ENCODE assay signal across 7 cellular contexts in the genomic region with DNA sequence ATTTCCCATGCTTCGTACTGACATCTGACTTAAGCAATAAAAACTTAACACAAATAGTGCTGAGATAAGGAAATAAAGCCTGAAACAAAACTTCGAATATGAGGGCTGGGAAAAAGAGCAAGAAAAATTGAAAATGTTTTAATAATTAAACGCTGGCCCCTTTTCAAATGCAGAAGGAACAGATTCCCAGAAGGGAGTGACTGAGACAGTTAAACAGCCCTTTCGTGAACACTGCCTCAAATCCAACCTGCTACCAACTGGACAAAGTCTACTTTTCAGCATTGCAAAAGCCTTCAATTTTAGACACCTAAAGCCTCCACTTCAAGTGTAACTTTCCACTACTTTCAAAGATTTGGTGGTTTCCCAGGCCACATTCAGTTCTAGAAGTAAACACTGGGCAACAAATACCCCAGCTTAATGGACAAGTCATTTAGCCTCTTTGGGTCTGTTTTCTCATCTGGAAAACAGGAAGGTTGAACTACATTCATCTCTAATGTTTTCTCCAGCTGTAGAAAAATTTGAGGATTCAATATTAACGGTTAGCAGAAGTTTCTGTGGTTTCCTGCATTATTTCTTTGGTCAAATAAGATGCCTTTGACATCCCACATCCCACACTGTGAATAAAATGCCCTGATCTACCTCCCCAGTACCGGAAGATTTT. TPM values are rescaled to one million over a fixed set of nuclear protein-coding genes. Genes with fewer than 3 reads are reported as not detected.
DNase-seq lines count a peak whose midpoint lies in the region; ATAC-seq and TF ChIP-seq lines count a peak whose summit lies in the region.

No MANE protein-coding gene starts in this region.

- no peaks in the 10 kb centered on the region for H3K9me2 ChIP-seq in GM23338 (ENCODE audit: insufficient read depth)

- no peak overlapping the region for H3K27ac Mint-ChIP-seq in GM23338

- H4K20me1 ChIP-seq in fibroblast of lung (ENCODE audit: control insufficient read depth, extremely low read depth, insufficient read depth, low read length) (no peaks in the 10 kb centered on the region), GM23338 (replicated peaks; ENCODE audit: insufficient read depth) (no peaks in the 10 kb centered on the region; the same call in 1 of the 2 replicates)

- H3F3A ChIP-seq in GM23338 (replicated peaks; ENCODE audit: low read depth), result 0 out of 2 replicates have a peak, but pooled peaks cover 3% of the 10 kb centered on the region

- H3K4me1 ChIP-seq in fibroblast of lung (ENCODE audit: control insufficient read depth, extremely low read depth, insufficient read depth, low read length), result peaks cover 7% of the 10 kb centered on the region
- H3K4me1 ChIP-seq in GM23338 (ENCODE audit: insufficient read depth), result peaks cover 6% of the 10 kb centered on the region

- H3K9me3 Mint-ChIP-seq in GM23338, result no peaks in the 10 kb centered on the region

- H3K9me3 ChIP-seq in fibroblast of lung (ENCODE audit: control insufficient read depth, insufficient read depth, low read depth, low read length), result no peaks in the 10 kb centered on the region

- H3K36me3 Mint-ChIP-seq in GM23338 (ENCODE audit: low read depth), result 0 out of 3 replicates have a peak, but pooled peaks cover 3% of the 10 kb centered on the region

- H3K36me3 ChIP-seq in fibroblast of lung (ENCODE audit: control insufficient read depth, insufficient read depth, low read length) (no peaks in the 10 kb centered on the region), GM23338 (ENCODE audit: insufficient read depth) (no peaks in the 10 kb centered on the region; the same call in 1 of the 2 replicates)

- TF ChIP-seq CTCF in fibroblast of lung (conservative IDR thresholded peaks at IDR 0.05 in 1 of 2, IDR thresholded peaks at IDR 0.05 in 1 of 2; ENCODE audit: low read depth in 1 of 2, low read length in 2 of 2) (no peak), GM23338 (conservative IDR thresholded peaks at IDR 0.05; ENCODE audit: low read depth in 2 of 2) (no peak)

- H3K27ac ChIP-seq in fibroblast of lung (ENCODE audit: insufficient read depth, low read length), result no peak overlapping the region
- no peak overlapping the region for H3K27ac ChIP-seq in GM23338 (ENCODE audit: low read depth)

- H3K4me2 ChIP-seq in fibroblast of lung (ENCODE audit: extremely low read depth, insufficient read depth, low read length) (peak overlapping the region; percentile 3), GM23338 (no peak overlapping the region)

- no peak overlapping the region for H3K9ac ChIP-seq in fibroblast of lung (ENCODE audit: insufficient read depth, low read length)

- peaks cover 24% of the 10 kb centered on the region for H3K4me1 Mint-ChIP-seq in GM23338

- H3K79me2 ChIP-seq in fibroblast of lung (ENCODE audit: control insufficient read depth, insufficient read depth, low read length), result peaks cover 18% of the 10 kb centered on the region
- H3K79me2 ChIP-seq in GM23338 (replicated peaks; ENCODE audit: insufficient read depth), result no peaks in the 10 kb centered on the region

- no peaks in the 10 kb centered on the region for H3K27me3 ChIP-seq in fibroblast of lung (ENCODE audit: control insufficient read depth, insufficient read depth, low read length)
- no peaks in the 10 kb centered on the region for H3K27me3 ChIP-seq in GM23338 (ENCODE audit: insufficient read depth)

- H3K27me3 Mint-ChIP-seq in GM23338 (ENCODE audit: insufficient read depth, low read depth, poor library complexity), result no peaks in the 10 kb centered on the region

- no peak overlapping the region for H3K4me3 Mint-ChIP-seq in GM23338

- no peak overlapping the region for H2AFZ ChIP-seq in fibroblast of lung (ENCODE audit: low read length)
- no peak overlapping the region for H2AFZ ChIP-seq in GM23338

- H3K4me3 ChIP-seq in fibroblast of lung (replicated peaks in 1 of 4; ENCODE audit: control extremely low read depth in 1 of 4, insufficient read depth in 1 of 4, low read depth in 3 of 4, low read length in 4 of 4), result no peak overlapping the region
- H3K4me3 ChIP-seq in GM23338, result no peak overlapping the region

- ATAC-seq in GM21619 (IDR thresholded peaks at IDR 0.05; ENCODE audit: unreplicated experiment) (peak; percentile 36), GM23338 (no peak), HG02938 (IDR thresholded peaks at IDR 0.05; ENCODE audit: unreplicated experiment) (no peak)
- ATAC-seq in stimulated activated naive CD8-positive, alpha-beta T cell treated with anti-CD3 and anti-CD28 coated beads, Interleukin-15, Interleukin-2, amounts not matched to agents 100 U/mL and 50 U/mL, for 24 hours, result peak; percentile 40

- DNase-seq in OCI-M1 (lab: John Stamatoyannopoulos, UW), result peak; percentile 58
- DNase-seq in fibroblast of lung (ENCODE audit: low read depth in 2 of 2), result peak in 1 of 2 donors; percentile 74
- no peak for DNase-seq in stimulated activated naive CD8-positive, alpha-beta T cell treated with anti-CD3 and anti-CD28 coated beads, Interleukin-15, Interleukin-2, amounts not matched to agents 100 U/mL and 50 U/mL, for 24 hours
- no peak for DNase-seq in GM23338 (ENCODE audit: low spot score)
- DNase-seq in SIG-M5 treated with dmso at 0.1 percent for 504 hours (lab: John Stamatoyannopoulos, UW; ENCODE audit: unreplicated experiment), result no peak

TF ChIP-seq in GM23338, 12 proteins besides CTCF, POLR2A, EP300 and RAD21:
- TF ChIP-seq CREB1 (CRISPR knock-in tag; IDR thresholded peaks at IDR 0.05; ENCODE audit: low read depth), result no peak
- TF ChIP-seq, protein P1, sequence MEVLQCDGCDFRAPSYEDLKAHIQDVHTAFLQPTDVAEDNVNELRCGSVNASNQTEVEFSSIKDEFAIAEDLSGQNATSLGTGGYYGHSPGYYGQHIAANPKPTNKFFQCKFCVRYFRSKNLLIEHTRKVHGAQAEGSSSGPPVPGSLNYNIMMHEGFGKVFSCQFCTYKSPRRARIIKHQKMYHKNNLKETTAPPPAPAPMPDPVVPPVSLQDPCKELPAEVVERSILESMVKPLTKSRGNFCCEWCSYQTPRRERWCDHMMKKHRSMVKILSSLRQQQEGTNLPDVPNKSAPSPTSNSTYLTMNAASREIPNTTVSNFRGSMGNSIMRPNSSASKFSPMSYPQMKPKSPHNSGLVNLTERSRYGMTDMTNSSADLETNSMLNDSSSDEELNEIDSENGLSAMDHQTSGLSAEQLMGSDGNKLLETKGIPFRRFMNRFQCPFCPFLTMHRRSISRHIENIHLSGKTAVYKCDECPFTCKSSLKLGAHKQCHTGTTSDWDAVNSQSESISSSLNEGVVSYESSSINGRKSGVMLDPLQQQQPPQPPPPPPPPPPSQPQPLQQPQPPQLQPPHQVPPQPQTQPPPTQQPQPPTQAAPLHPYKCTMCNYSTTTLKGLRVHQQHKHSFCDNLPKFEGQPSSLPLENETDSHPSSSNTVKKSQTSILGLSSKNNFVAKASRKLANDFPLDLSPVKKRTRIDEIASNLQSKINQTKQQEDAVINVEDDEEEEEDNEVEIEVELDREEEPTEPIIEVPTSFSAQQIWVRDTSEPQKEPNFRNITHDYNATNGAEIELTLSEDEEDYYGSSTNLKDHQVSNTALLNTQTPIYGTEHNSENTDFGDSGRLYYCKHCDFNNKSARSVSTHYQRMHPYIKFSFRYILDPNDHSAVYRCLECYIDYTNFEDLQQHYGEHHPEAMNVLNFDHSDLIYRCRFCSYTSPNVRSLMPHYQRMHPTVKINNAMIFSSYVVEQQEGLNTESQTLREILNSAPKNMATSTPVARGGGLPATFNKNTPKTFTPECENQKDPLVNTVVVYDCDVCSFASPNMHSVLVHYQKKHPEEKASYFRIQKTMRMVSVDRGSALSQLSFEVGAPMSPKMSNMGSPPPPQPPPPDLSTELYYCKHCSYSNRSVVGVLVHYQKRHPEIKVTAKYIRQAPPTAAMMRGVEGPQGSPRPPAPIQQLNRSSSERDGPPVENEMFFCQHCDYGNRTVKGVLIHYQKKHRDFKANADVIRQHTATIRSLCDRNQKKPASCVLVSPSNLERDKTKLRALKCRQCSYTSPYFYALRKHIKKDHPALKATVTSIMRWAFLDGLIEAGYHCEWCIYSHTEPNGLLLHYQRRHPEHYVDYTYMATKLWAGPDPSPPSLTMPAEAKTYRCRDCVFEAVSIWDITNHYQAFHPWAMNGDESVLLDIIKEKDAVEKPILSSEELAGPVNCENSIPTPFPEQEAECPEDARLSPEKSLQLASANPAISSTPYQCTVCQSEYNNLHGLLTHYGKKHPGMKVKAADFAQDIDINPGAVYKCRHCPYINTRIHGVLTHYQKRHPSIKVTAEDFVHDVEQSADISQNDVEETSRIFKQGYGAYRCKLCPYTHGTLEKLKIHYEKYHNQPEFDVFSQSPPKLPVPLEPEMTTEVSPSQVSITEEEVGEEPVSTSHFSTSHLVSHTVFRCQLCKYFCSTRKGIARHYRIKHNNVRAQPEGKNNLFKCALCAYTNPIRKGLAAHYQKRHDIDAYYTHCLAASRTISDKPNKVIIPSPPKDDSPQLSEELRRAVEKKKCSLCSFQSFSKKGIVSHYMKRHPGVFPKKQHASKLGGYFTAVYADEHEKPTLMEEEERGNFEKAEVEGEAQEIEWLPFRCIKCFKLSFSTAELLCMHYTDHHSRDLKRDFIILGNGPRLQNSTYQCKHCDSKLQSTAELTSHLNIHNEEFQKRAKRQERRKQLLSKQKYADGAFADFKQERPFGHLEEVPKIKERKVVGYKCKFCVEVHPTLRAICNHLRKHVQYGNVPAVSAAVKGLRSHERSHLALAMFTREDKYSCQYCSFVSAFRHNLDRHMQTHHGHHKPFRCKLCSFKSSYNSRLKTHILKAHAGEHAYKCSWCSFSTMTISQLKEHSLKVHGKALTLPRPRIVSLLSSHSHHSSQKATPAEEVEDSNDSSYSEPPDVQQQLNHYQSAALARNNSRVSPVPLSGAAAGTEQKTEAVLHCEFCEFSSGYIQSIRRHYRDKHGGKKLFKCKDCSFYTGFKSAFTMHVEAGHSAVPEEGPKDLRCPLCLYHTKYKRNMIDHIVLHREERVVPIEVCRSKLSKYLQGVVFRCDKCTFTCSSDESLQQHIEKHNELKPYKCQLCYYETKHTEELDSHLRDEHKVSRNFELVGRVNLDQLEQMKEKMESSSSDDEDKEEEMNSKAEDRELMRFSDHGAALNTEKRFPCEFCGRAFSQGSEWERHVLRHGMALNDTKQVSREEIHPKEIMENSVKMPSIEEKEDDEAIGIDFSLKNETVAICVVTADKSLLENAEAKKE (CRISPR knock-in tag; IDR thresholded peaks at IDR 0.05), result no peak
TF ChIP-seq in GM23338: peak in this region for 0.

RNA-seq across cellular contexts. Expression of a gene that starts 11.8 kb away (rescaled TPM):
- total RNA-seq in fibroblast of lung, result 5.6 and 10.1 TPM in 2 replicates
- polyA plus RNA-seq in fibroblast of lung (15.9 and 26.8 TPM in 2 replicates), GM23338 (2016; fragmentation: Nextera tagmentation; extraction: Ambion mirVana) (4.1 and 6.4 TPM in 2 replicates)
- 10.2 and 20.7 TPM in 2 replicates for polyA plus RNA-seq in fibroblast of lung (2012)
- 60.4 and 165 TPM in 2 replicates for polyA minus RNA-seq in fibroblast of lung (ENCODE audit: low replicate concordance)
- 22.2 and 29.2 TPM in 2 replicates for total RNA-seq in GM23338 (2014; rRNA removed; shearing (Covaris generic))

Comparison
In these comparisons a context has a peak if more than half of its experiments do, and no peak if none do; other contexts are left out.
1. ATAC-seq: peak in GM21619 (single experiment) and stimulated activated naive CD8-positive, alpha-beta T cell treated with anti-CD3 and anti-CD28 coated beads, Interleukin-15, Interleukin-2, amounts not matched to agents 100 U/mL and 50 U/mL, for 24 hours (single experiment); none in GM23338 (single experiment) and HG02938 (single experiment).